In genomic region chr7:101094791-101095375, GRCh38 we compare ENCODE assay signal across 1 cellular context.
TF ChIP-seq lines count a peak whose summit lies in the region.

No MANE protein-coding gene starts in this region.

TF ChIP-seq in HepG2, 621 proteins besides CTCF, POLR2A, EP300 and RAD21 (continues in another document):
- TF ChIP-seq SAP130 (CRISPR knock-in tag; IDR thresholded peaks at IDR 0.05; ENCODE audit: low read depth) (peak; percentile 32; the same call in 1 of the 2 replicates), ZFP37 (CRISPR knock-in tag; IDR thresholded peaks at IDR 0.05; ENCODE audit: borderline replicate concordance) (0 out of 2 replicates have a peak, but pooled peaks have one; percentile 37), STAG1 (CRISPR knock-in tag; IDR thresholded peaks at IDR 0.05) (peak; percentile 78), TBX2 (CRISPR knock-in tag; IDR thresholded peaks at IDR 0.05; ENCODE audit: borderline replicate concordance) (peak; percentile 31; the same call in 1 of the 2 replicates), ZMYM4 (CRISPR knock-in tag; IDR thresholded peaks at IDR 0.05) (peak; percentile 45; the same call in 1 of the 2 replicates), ZNF761 (CRISPR knock-in tag; conservative IDR thresholded peaks at IDR 0.05) (no peak), ERF (CRISPR knock-in tag; IDR thresholded peaks at IDR 0.05) (0 out of 2 replicates have a peak, but pooled peaks have one; percentile 30), ZMYM3 (CRISPR knock-in tag; IDR thresholded peaks at IDR 0.05) (peak; percentile 73; the same call in 1 of the 2 replicates), ZNF766 (CRISPR knock-in tag; IDR thresholded peaks at IDR 0.05; ENCODE audit: borderline replicate concordance) (no peak), MED1 (CRISPR knock-in tag; IDR thresholded peaks at IDR 0.05) (peak; percentile 77), GATAD2A (CRISPR knock-in tag; IDR thresholded peaks at IDR 0.05) (0 out of 2 replicates have a peak, but pooled peaks have one; percentile 26), ELK4 (CRISPR knock-in tag; IDR thresholded peaks at IDR 0.05; ENCODE audit: borderline replicate concordance) (no peak), CCDC6 (CRISPR knock-in tag; IDR thresholded peaks at IDR 0.05) (no peak), ZNF746 (CRISPR knock-in tag; IDR thresholded peaks at IDR 0.05) (no peak), MAZ (IDR thresholded peaks at IDR 0.05; ENCODE audit: borderline replicate concordance, low read depth, low read length) (no peak; the same call in 1 of the 2 replicates), MAZ (CRISPR knock-in tag; IDR thresholded peaks at IDR 0.05; ENCODE audit: low read depth) (no peak), SALL1 (CRISPR knock-in tag; IDR thresholded peaks at IDR 0.05) (peak; percentile 49), CREM (IDR thresholded peaks at IDR 0.05) (0 out of 2 replicates have a peak, but pooled peaks have one; percentile 33), CREM (CRISPR knock-in tag; IDR thresholded peaks at IDR 0.05) (no peak), MXI1 (IDR thresholded peaks at IDR 0.05; ENCODE audit: borderline replicate concordance, low read depth, low read length) (peak; percentile 24; the same call in 1 of the 3 replicates), PATZ1 (CRISPR knock-in tag; IDR thresholded peaks at IDR 0.05) (0 out of 2 replicates have a peak, but pooled peaks have one; percentile 20), ZSCAN21 (CRISPR knock-in tag; IDR thresholded peaks at IDR 0.05; ENCODE audit: borderline replicate concordance) (0 out of 2 replicates have a peak, but pooled peaks have one; percentile 29), PHF5A (CRISPR knock-in tag; IDR thresholded peaks at IDR 0.05; ENCODE audit: low read depth, unreplicated experiment) (no peak), HOXA3 (CRISPR knock-in tag; IDR thresholded peaks at IDR 0.05) (peak; percentile 33; the same call in 1 of the 2 replicates), ZNF687 (CRISPR knock-in tag; IDR thresholded peaks at IDR 0.05) (peak; percentile 45), HMGXB4 (CRISPR knock-in tag; IDR thresholded peaks at IDR 0.05; ENCODE audit: borderline replicate concordance in 1 of 2, low read depth in 1 of 2) (peak in 1 of 2 experiments; percentile 41; a peak in 1 of 4 replicates), ZNF574 (CRISPR knock-in tag; IDR thresholded peaks at IDR 0.05) (peak; percentile 45; the same call in 1 of the 2 replicates), SSRP1 (CRISPR knock-in tag; IDR thresholded peaks at IDR 0.05) (peak; percentile 20; the same call in 1 of the 2 replicates), CBFB (CRISPR knock-in tag; IDR thresholded peaks at IDR 0.05) (no peak), CBX2 (IDR thresholded peaks at IDR 0.05; ENCODE audit: low read depth, low read length) (no peak), CBX2 (CRISPR knock-in tag; IDR thresholded peaks at IDR 0.05; ENCODE audit: low read depth) (no peak), ZNF18 (CRISPR knock-in tag; IDR thresholded peaks at IDR 0.05; ENCODE audit: insufficient replicate concordance) (no peak), FOXC1 (CRISPR knock-in tag; IDR thresholded peaks at IDR 0.05; ENCODE audit: borderline replicate concordance) (0 out of 2 replicates have a peak, but pooled peaks have one; percentile 26), ZSCAN5A (CRISPR knock-in tag; IDR thresholded peaks at IDR 0.05; ENCODE audit: borderline replicate concordance) (no peak), ZSCAN25 (CRISPR knock-in tag; IDR thresholded peaks at IDR 0.05) (no peak), ZNF580 (CRISPR knock-in tag; IDR thresholded peaks at IDR 0.05; ENCODE audit: borderline replicate concordance, low read depth) (peak; percentile 53; the same call in 1 of the 2 replicates), IKZF5 (CRISPR knock-in tag; IDR thresholded peaks at IDR 0.05) (peak; percentile 48), FOSL2 (CRISPR knock-in tag; IDR thresholded peaks at IDR 0.05) (peak; percentile 67), HDAC2 (CRISPR knock-in tag; IDR thresholded peaks at IDR 0.05) (0 out of 2 replicates have a peak, but pooled peaks have one; percentile 12), KLF16 (CRISPR knock-in tag; IDR thresholded peaks at IDR 0.05) (0 out of 4 replicates have a peak, but pooled peaks of 1 of the 2 experiments have one; percentile 35), TEAD3 (CRISPR knock-in tag; optimal IDR thresholded peaks at IDR 0.05; ENCODE audit: borderline replicate concordance) (no peak), ZNF350 (CRISPR knock-in tag; IDR thresholded peaks at IDR 0.05; ENCODE audit: borderline replicate concordance, low read depth) (peak; percentile 41; the same call in 1 of the 2 replicates), ZNF260 (CRISPR knock-in tag; IDR thresholded peaks at IDR 0.05; ENCODE audit: borderline replicate concordance, low read depth) (no peak), SMAD1 (CRISPR knock-in tag; IDR thresholded peaks at IDR 0.05; ENCODE audit: borderline replicate concordance, low read depth) (no peak), HNRNPH1 (optimal IDR thresholded peaks at IDR 0.05; ENCODE audit: low read depth, low read length) (no peak), ZNF460 (CRISPR knock-in tag; IDR thresholded peaks at IDR 0.05; ENCODE audit: borderline replicate concordance) (peak; percentile 84), ZNF605 (CRISPR knock-in tag; IDR thresholded peaks at IDR 0.05) (0 out of 2 replicates have a peak, but pooled peaks have one; percentile 21), MBD4 (IDR thresholded peaks at IDR 0.05; ENCODE audit: borderline replicate concordance, low read length) (no peak), SOX13 (IDR thresholded peaks at IDR 0.05) (no peak), SOX13 (CRISPR knock-in tag; conservative IDR thresholded peaks at IDR 0.05 in 1 of 2, IDR thresholded peaks at IDR 0.05 in 1 of 2) (0 out of 4 replicates have a peak, but pooled peaks of 1 of the 2 experiments have one; percentile 4)
